Comparison of ENCODE assay signal across 1 cellular context in the genomic region with DNA sequence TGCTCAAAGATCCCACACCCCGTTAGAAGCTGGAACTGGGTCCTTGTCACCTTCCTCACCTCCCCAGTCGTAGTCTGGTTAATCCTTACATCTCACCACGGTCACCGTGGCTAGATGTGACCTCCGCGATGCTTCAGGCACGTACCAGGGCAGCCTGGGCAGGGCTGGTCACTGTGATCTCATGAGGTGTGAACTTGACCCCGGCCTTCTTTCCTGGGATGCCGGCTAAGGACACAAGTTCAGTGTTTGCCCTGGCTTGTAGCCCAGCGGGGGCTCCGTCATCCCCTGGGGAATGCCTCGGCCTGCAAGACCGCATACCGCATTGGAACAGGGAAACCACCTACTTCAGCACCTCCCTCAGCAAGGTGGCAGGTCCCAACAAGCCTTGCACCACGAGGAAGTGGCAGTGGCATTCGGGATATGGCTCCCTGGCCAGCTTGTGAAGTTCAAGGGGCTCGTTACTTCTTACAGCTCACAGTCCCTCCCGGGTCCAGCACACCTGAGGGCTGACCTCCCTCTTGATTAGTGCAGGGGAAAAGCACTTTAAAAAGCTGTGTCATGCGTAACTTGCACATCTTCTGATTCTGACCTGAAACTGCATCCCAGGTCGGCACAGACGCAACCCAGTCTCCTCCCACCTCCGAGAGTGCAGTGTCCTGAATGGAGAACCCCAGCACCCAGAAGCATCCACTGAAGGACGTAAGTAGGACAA.
TF ChIP-seq lines count a peak whose summit lies in the region.

No MANE protein-coding gene starts in this region.

TF ChIP-seq in HepG2, 621 proteins besides CTCF, POLR2A, EP300 and RAD21 (continued from another document and continues in another):
- TF ChIP-seq KDM4B (CRISPR knock-in tag; IDR thresholded peaks at IDR 0.05) = peak; percentile 54; the same call in 1 of the 2 replicates
- TF ChIP-seq TMF1 (CRISPR knock-in tag; IDR thresholded peaks at IDR 0.05; ENCODE audit: low read depth) = 0 out of 2 replicates have a peak, but pooled peaks have one; percentile 26
- no peak for TF ChIP-seq ZNF674 (CRISPR knock-in tag; IDR thresholded peaks at IDR 0.05; ENCODE audit: low read depth)
- no peak; the same call in 1 of the 2 replicates for TF ChIP-seq SIN3B (IDR thresholded peaks at IDR 0.05; ENCODE audit: low read length)
- TF ChIP-seq MAFG (CRISPR knock-in tag; IDR thresholded peaks at IDR 0.05) = no peak
- TF ChIP-seq, protein P1, sequence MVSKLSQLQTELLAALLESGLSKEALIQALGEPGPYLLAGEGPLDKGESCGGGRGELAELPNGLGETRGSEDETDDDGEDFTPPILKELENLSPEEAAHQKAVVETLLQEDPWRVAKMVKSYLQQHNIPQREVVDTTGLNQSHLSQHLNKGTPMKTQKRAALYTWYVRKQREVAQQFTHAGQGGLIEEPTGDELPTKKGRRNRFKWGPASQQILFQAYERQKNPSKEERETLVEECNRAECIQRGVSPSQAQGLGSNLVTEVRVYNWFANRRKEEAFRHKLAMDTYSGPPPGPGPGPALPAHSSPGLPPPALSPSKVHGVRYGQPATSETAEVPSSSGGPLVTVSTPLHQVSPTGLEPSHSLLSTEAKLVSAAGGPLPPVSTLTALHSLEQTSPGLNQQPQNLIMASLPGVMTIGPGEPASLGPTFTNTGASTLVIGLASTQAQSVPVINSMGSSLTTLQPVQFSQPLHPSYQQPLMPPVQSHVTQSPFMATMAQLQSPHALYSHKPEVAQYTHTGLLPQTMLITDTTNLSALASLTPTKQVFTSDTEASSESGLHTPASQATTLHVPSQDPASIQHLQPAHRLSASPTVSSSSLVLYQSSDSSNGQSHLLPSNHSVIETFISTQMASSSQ (IDR thresholded peaks at IDR 0.05; ENCODE audit: low read depth) = no peak
- TF ChIP-seq, protein P1 (CRISPR knock-in tag; IDR thresholded peaks at IDR 0.05; ENCODE audit: borderline replicate concordance) = peak; percentile 72; the same call in 1 of the 2 replicates
- no peak for TF ChIP-seq GTF3A (CRISPR knock-in tag; conservative IDR thresholded peaks at IDR 0.05)
- TF ChIP-seq, protein P2, sequence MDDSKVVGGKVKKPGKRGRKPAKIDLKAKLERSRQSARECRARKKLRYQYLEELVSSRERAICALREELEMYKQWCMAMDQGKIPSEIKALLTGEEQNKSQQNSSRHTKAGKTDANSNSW (CRISPR knock-in tag; IDR thresholded peaks at IDR 0.05; ENCODE audit: borderline replicate concordance) = no peak
- no peak for TF ChIP-seq KAT7 (CRISPR knock-in tag; IDR thresholded peaks at IDR 0.05; ENCODE audit: borderline replicate concordance)
- no peak for TF ChIP-seq PAWR (CRISPR knock-in tag; IDR thresholded peaks at IDR 0.05; ENCODE audit: borderline replicate concordance)
- TF ChIP-seq FOXO1 (CRISPR knock-in tag; IDR thresholded peaks at IDR 0.05) = peak; percentile 66; the same call in 1 of the 2 replicates
- no peak for TF ChIP-seq ZNF12 (CRISPR knock-in tag; IDR thresholded peaks at IDR 0.05)
- TF ChIP-seq NR2F6 (IDR thresholded peaks at IDR 0.05) = peak; percentile 93
- peak; percentile 96 for TF ChIP-seq NR2F6 (CRISPR knock-in tag; IDR thresholded peaks at IDR 0.05)
- TF ChIP-seq, protein P3, sequence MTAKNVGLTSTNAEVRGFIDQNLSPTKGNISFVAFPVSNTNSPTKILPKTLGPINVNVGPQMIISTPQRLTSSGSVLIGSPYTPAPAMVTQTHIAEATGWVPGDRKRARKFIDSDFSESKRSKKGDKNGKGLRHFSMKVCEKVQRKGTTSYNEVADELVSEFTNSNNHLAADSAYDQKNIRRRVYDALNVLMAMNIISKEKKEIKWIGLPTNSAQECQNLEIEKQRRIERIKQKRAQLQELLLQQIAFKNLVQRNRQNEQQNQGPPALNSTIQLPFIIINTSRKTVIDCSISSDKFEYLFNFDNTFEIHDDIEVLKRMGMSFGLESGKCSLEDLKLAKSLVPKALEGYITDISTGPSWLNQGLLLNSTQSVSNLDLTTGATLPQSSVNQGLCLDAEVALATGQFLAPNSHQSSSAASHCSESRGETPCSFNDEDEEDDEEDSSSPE (CRISPR knock-in tag; IDR thresholded peaks at IDR 0.05) = no peak; the same call in 1 of the 2 replicates
- TF ChIP-seq ZNF552 (CRISPR knock-in tag; IDR thresholded peaks at IDR 0.05; ENCODE audit: borderline replicate concordance) = no peak
- no peak for TF ChIP-seq MBNL3 (CRISPR knock-in tag; conservative IDR thresholded peaks at IDR 0.05)
- TF ChIP-seq NFIC (IDR thresholded peaks at IDR 0.05; ENCODE audit: low read length) = peak; percentile 77
- TF ChIP-seq ATRX (CRISPR knock-in tag; IDR thresholded peaks at IDR 0.05; ENCODE audit: borderline replicate concordance) = no peak
- TF ChIP-seq, protein P4, sequence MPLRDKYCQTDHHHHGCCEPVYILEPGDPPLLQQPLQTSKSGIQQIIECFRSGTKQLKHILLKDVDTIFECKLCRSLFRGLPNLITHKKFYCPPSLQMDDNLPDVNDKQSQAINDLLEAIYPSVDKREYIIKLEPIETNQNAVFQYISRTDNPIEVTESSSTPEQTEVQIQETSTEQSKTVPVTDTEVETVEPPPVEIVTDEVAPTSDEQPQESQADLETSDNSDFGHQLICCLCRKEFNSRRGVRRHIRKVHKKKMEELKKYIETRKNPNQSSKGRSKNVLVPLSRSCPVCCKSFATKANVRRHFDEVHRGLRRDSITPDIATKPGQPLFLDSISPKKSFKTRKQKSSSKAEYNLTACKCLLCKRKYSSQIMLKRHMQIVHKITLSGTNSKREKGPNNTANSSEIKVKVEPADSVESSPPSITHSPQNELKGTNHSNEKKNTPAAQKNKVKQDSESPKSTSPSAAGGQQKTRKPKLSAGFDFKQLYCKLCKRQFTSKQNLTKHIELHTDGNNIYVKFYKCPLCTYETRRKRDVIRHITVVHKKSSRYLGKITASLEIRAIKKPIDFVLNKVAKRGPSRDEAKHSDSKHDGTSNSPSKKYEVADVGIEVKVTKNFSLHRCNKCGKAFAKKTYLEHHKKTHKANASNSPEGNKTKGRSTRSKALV (CRISPR knock-in tag; IDR thresholded peaks at IDR 0.05) = peak; percentile 80
- peak; percentile 91 for TF ChIP-seq HDAC2 (CRISPR knock-in tag; IDR thresholded peaks at IDR 0.05)
- TF ChIP-seq, protein P5, sequence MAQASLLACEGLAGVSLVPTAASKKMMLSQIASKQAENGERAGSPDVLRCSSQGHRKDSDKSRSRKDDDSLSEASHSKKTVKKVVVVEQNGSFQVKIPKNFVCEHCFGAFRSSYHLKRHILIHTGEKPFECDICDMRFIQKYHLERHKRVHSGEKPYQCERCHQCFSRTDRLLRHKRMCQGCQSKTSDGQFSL (CRISPR knock-in tag; IDR thresholded peaks at IDR 0.05) = no peak
- TF ChIP-seq HMG20B (CRISPR knock-in tag; conservative IDR thresholded peaks at IDR 0.05) = no peak
- TF ChIP-seq, protein P6, sequence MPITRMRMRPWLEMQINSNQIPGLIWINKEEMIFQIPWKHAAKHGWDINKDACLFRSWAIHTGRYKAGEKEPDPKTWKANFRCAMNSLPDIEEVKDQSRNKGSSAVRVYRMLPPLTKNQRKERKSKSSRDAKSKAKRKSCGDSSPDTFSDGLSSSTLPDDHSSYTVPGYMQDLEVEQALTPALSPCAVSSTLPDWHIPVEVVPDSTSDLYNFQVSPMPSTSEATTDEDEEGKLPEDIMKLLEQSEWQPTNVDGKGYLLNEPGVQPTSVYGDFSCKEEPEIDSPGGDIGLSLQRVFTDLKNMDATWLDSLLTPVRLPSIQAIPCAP (CRISPR knock-in tag; IDR thresholded peaks at IDR 0.05; ENCODE audit: low read depth) = no peak
- peak; percentile 91 for TF ChIP-seq AGO2 (optimal IDR thresholded peaks at IDR 0.05; ENCODE audit: low read depth, low read length)
- TF ChIP-seq, protein P7, sequence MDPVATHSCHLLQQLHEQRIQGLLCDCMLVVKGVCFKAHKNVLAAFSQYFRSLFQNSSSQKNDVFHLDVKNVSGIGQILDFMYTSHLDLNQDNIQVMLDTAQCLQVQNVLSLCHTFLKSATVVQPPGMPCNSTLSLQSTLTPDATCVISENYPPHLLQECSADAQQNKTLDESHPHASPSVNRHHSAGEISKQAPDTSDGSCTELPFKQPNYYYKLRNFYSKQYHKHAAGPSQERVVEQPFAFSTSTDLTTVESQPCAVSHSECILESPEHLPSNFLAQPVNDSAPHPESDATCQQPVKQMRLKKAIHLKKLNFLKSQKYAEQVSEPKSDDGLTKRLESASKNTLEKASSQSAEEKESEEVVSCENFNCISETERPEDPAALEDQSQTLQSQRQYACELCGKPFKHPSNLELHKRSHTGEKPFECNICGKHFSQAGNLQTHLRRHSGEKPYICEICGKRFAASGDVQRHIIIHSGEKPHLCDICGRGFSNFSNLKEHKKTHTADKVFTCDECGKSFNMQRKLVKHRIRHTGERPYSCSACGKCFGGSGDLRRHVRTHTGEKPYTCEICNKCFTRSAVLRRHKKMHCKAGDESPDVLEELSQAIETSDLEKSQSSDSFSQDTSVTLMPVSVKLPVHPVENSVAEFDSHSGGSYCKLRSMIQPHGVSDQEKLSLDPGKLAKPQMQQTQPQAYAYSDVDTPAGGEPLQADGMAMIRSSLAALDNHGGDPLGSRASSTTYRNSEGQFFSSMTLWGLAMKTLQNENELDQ (CRISPR knock-in tag; IDR thresholded peaks at IDR 0.05; ENCODE audit: borderline replicate concordance) = no peak
- TF ChIP-seq ZNF562 (CRISPR knock-in tag; IDR thresholded peaks at IDR 0.05; ENCODE audit: borderline replicate concordance) = no peak
- TF ChIP-seq ZFP37 (CRISPR knock-in tag; IDR thresholded peaks at IDR 0.05; ENCODE audit: borderline replicate concordance) = no peak
- peak; percentile 59; the same call in 1 of the 2 replicates for TF ChIP-seq ZNF709 (CRISPR knock-in tag; IDR thresholded peaks at IDR 0.05)
- peak; percentile 90 for TF ChIP-seq HDAC1 (CRISPR knock-in tag; IDR thresholded peaks at IDR 0.05)
- TF ChIP-seq, protein P8, sequence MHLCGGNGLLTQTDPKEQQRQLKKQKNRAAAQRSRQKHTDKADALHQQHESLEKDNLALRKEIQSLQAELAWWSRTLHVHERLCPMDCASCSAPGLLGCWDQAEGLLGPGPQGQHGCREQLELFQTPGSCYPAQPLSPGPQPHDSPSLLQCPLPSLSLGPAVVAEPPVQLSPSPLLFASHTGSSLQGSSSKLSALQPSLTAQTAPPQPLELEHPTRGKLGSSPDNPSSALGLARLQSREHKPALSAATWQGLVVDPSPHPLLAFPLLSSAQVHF (CRISPR knock-in tag; IDR thresholded peaks at IDR 0.05) = no peak
- TF ChIP-seq, protein P9, sequence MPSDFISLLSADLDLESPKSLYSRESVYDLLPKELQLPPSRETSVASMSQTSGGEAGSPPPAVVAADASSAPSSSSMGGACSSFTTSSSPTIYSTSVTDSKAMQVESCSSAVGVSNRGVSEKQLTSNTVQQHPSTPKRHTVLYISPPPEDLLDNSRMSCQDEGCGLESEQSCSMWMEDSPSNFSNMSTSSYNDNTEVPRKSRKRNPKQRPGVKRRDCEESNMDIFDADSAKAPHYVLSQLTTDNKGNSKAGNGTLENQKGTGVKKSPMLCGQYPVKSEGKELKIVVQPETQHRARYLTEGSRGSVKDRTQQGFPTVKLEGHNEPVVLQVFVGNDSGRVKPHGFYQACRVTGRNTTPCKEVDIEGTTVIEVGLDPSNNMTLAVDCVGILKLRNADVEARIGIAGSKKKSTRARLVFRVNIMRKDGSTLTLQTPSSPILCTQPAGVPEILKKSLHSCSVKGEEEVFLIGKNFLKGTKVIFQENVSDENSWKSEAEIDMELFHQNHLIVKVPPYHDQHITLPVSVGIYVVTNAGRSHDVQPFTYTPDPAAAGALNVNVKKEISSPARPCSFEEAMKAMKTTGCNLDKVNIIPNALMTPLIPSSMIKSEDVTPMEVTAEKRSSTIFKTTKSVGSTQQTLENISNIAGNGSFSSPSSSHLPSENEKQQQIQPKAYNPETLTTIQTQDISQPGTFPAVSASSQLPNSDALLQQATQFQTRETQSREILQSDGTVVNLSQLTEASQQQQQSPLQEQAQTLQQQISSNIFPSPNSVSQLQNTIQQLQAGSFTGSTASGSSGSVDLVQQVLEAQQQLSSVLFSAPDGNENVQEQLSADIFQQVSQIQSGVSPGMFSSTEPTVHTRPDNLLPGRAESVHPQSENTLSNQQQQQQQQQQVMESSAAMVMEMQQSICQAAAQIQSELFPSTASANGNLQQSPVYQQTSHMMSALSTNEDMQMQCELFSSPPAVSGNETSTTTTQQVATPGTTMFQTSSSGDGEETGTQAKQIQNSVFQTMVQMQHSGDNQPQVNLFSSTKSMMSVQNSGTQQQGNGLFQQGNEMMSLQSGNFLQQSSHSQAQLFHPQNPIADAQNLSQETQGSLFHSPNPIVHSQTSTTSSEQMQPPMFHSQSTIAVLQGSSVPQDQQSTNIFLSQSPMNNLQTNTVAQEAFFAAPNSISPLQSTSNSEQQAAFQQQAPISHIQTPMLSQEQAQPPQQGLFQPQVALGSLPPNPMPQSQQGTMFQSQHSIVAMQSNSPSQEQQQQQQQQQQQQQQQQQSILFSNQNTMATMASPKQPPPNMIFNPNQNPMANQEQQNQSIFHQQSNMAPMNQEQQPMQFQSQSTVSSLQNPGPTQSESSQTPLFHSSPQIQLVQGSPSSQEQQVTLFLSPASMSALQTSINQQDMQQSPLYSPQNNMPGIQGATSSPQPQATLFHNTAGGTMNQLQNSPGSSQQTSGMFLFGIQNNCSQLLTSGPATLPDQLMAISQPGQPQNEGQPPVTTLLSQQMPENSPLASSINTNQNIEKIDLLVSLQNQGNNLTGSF (CRISPR knock-in tag; IDR thresholded peaks at IDR 0.05) = no peak
- no peak for TF ChIP-seq ZNF33A (CRISPR knock-in tag; IDR thresholded peaks at IDR 0.05; ENCODE audit: borderline replicate concordance)
- peak; percentile 80; the same call in 1 of the 2 replicates for TF ChIP-seq ZBTB20 (CRISPR knock-in tag; IDR thresholded peaks at IDR 0.05; ENCODE audit: borderline replicate concordance, low read depth)
- TF ChIP-seq, protein P10, sequence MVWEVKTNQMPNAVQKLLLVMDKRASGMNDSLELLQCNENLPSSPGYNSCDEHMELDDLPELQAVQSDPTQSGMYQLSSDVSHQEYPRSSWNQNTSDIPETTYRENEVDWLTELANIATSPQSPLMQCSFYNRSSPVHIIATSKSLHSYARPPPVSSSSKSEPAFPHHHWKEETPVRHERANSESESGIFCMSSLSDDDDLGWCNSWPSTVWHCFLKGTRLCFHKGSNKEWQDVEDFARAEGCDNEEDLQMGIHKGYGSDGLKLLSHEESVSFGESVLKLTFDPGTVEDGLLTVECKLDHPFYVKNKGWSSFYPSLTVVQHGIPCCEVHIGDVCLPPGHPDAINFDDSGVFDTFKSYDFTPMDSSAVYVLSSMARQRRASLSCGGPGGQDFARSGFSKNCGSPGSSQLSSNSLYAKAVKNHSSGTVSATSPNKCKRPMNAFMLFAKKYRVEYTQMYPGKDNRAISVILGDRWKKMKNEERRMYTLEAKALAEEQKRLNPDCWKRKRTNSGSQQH (CRISPR knock-in tag; IDR thresholded peaks at IDR 0.05; ENCODE audit: low read depth) = no peak; the same call in 1 of the 2 replicates
- TF ChIP-seq FOXM1 (CRISPR knock-in tag; IDR thresholded peaks at IDR 0.05) = no peak
- no peak for TF ChIP-seq KMT2A (CRISPR knock-in tag; IDR thresholded peaks at IDR 0.05)
- TF ChIP-seq PTBP1 (IDR thresholded peaks at IDR 0.05; ENCODE audit: low read depth, low read length, poor library complexity, severe bottlenecking) = no peak
- TF ChIP-seq HOXD1 (CRISPR knock-in tag; IDR thresholded peaks at IDR 0.05) = 0 out of 2 replicates have a peak, but pooled peaks have one; percentile 29
